In the genomic region with DNA sequence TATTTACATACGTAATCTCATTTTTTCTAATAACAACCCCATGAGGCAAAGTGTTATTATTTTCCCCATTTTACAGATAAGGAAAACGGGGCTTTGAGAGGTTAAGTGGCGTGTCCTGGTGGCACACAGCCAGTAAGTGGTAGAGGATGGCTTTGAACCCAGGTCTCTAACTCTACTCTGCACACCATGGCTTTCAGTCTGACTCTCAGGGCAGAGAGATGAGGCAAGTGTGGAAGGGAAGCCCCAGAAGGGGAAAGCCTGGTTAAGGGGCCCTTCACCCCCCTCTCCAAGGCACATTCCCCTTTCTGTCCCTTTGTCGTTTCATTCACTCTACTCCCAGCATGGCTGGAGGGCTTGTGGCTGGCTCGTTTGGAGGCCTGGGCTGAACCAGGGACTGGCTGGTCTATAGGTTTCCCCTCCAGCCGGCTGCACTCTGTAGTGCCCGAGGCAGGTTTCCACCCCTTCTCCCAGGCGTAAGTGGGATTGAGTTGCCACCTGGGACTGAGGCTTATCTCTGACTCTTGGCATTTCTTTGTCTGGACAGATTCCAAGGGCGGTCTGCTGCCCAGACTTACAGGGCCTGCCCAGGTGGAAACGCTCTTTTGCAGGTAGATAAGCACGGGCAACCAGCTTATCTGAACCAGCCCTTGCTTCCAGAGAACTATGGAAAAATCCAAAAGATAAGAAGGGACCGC, we compare ENCODE assay signal across 1 cellular context.
TF ChIP-seq lines count a peak whose summit lies in the region.

No MANE protein-coding gene starts in this region.

TF ChIP-seq in A549, 52 proteins besides CTCF, POLR2A, EP300 and RAD21:
- TF ChIP-seq JUNB (IDR thresholded peaks at IDR 0.05) (no peak), ELK1 (IDR thresholded peaks at IDR 0.05; ENCODE audit: low read depth, low read length) (no peak), KDM5A (IDR thresholded peaks at IDR 0.05) (no peak), CHD2 (IDR thresholded peaks at IDR 0.05; ENCODE audit: low read length, partially characterized antibody) (no peak), BHLHE40 (IDR thresholded peaks at IDR 0.05; ENCODE audit: low read depth, low read length) (no peak), RNF2 (IDR thresholded peaks at IDR 0.05; ENCODE audit: borderline replicate concordance, low read depth) (no peak), RARB (CRISPR knock-in tag; IDR thresholded peaks at IDR 0.05) (no peak), ZFP36 (IDR thresholded peaks at IDR 0.05; ENCODE audit: borderline replicate concordance, partially characterized antibody) (no peak), HOXA7 (CRISPR knock-in tag; IDR thresholded peaks at IDR 0.05) (no peak), BCL3 (IDR thresholded peaks at IDR 0.05) (no peak), HDAC2 (IDR thresholded peaks at IDR 0.05) (no peak)
- TF ChIP-seq, protein P1, sequence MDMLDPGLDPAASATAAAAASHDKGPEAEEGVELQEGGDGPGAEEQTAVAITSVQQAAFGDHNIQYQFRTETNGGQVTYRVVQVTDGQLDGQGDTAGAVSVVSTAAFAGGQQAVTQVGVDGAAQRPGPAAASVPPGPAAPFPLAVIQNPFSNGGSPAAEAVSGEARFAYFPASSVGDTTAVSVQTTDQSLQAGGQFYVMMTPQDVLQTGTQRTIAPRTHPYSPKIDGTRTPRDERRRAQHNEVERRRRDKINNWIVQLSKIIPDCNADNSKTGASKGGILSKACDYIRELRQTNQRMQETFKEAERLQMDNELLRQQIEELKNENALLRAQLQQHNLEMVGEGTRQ (IDR thresholded peaks at IDR 0.05), result no peak
- TF ChIP-seq, protein P2, sequence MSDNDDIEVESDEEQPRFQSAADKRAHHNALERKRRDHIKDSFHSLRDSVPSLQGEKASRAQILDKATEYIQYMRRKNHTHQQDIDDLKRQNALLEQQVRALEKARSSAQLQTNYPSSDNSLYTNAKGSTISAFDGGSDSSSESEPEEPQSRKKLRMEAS (IDR thresholded peaks at IDR 0.05), result no peak
- TF ChIP-seq, protein P3, sequence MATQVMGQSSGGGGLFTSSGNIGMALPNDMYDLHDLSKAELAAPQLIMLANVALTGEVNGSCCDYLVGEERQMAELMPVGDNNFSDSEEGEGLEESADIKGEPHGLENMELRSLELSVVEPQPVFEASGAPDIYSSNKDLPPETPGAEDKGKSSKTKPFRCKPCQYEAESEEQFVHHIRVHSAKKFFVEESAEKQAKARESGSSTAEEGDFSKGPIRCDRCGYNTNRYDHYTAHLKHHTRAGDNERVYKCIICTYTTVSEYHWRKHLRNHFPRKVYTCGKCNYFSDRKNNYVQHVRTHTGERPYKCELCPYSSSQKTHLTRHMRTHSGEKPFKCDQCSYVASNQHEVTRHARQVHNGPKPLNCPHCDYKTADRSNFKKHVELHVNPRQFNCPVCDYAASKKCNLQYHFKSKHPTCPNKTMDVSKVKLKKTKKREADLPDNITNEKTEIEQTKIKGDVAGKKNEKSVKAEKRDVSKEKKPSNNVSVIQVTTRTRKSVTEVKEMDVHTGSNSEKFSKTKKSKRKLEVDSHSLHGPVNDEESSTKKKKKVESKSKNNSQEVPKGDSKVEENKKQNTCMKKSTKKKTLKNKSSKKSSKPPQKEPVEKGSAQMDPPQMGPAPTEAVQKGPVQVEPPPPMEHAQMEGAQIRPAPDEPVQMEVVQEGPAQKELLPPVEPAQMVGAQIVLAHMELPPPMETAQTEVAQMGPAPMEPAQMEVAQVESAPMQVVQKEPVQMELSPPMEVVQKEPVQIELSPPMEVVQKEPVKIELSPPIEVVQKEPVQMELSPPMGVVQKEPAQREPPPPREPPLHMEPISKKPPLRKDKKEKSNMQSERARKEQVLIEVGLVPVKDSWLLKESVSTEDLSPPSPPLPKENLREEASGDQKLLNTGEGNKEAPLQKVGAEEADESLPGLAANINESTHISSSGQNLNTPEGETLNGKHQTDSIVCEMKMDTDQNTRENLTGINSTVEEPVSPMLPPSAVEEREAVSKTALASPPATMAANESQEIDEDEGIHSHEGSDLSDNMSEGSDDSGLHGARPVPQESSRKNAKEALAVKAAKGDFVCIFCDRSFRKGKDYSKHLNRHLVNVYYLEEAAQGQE (IDR thresholded peaks at IDR 0.05), result no peak
TF ChIP-seq in A549: peak in this region for 0.
